Comparison of ENCODE assay signal across 13 cellular contexts in genomic region chr9:98573749-98574278, GRCh38.
"Had no signal": no experiment of that assay in that cellular context is flagged by ENCODE, and none has a peak within 500 bp of the region (broad histone marks: within the 10 kb centered on the region; RNA-seq: fewer than 3 reads in every experiment).

No MANE protein-coding gene starts in this region.

- H3K27ac ChIP-seq: ovary, testis, upper lobe of right lung had no signal

- H3K4me3 Mint-ChIP-seq: activated naive CD8-positive, alpha-beta T cell; brain; stimulated activated naive CD8-positive, alpha-beta T cell treated with anti-CD3 and anti-CD28 coated beads, Interleukin-15, Interleukin-2, amounts not matched to agents 100 ng/mL and 50 ng/mL, for 24 hours had no signal

- DNase-seq: activated CD4-positive, alpha-beta T cell treated with anti-CD3 and anti-CD28 coated beads, Interleukin-2, amount 50 U/mL, for 1 hour; activated gamma-delta T cell; activated T-cell treated with anti-CD3 and anti-CD28 coated beads, Interleukin-2, amount 50 U/mL, for 48 hours; amygdala; dermis blood vessel endothelial cell; kidney; ovary; stimulated activated CD4-positive, alpha-beta T cell treated with anti-CD3 and anti-CD28 coated beads, Interleukin-4, amount 100 ng/mL, for 24 hours; testis; upper lobe of right lung had no signal

- H3K36me3 Mint-ChIP-seq: activated naive CD8-positive, alpha-beta T cell had no signal

- H3K4me3 ChIP-seq: ovary, testis, upper lobe of right lung had no signal

- H3K4me1 ChIP-seq: testis, upper lobe of right lung had no signal

- H3K36me3 ChIP-seq: ovary, upper lobe of right lung had no signal

- H3K27ac Mint-ChIP-seq: activated naive CD8-positive, alpha-beta T cell; brain; stimulated activated naive CD8-positive, alpha-beta T cell treated with anti-CD3 and anti-CD28 coated beads, Interleukin-15, Interleukin-2, amounts not matched to agents 100 ng/mL and 50 ng/mL, for 24 hours had no signal

- H3K9me3 Mint-ChIP-seq: stimulated activated naive CD8-positive, alpha-beta T cell treated with anti-CD3 and anti-CD28 coated beads, Interleukin-15, Interleukin-2, amounts not matched to agents 100 ng/mL and 50 ng/mL, for 24 hours had no signal

- H3K27me3 ChIP-seq: ovary, testis, upper lobe of right lung had no signal

- H3K9me3 ChIP-seq: ovary, testis, upper lobe of right lung had no signal
